1 cellular context compared by ENCODE assay signal in genomic region chr12:49345840-49346658, GRCh38.
TF ChIP-seq lines count a peak whose summit lies in the region.

No MANE protein-coding gene starts in this region.

TF ChIP-seq in HepG2, 621 proteins besides CTCF, POLR2A, EP300 and RAD21:
- TF ChIP-seq ZNF891 (CRISPR knock-in tag; IDR thresholded peaks at IDR 0.05), result no peak
- peak; percentile 97; the same call in 1 of the 2 replicates for TF ChIP-seq EZH2 (conservative IDR thresholded peaks at IDR 0.05; ENCODE audit: low read depth, low read length)
- TF ChIP-seq SRSF9 (IDR thresholded peaks at IDR 0.05; ENCODE audit: borderline replicate concordance, insufficient read depth, low read depth, low read length, poor library complexity, severe bottlenecking), result no peak
- TF ChIP-seq HNRNPK (IDR thresholded peaks at IDR 0.05; ENCODE audit: low read depth, low read length, poor library complexity, severe bottlenecking), result peak; percentile 53
- 0 out of 2 replicates have a peak, but pooled peaks have one; percentile 5 for TF ChIP-seq HNRNPL (IDR thresholded peaks at IDR 0.05; ENCODE audit: low read depth, low read length)
- peak; percentile 9 for TF ChIP-seq ZNF18 (CRISPR knock-in tag; IDR thresholded peaks at IDR 0.05; ENCODE audit: insufficient replicate concordance)
TF ChIP-seq in HepG2: peak in this region for 4.
